In the genomic region with DNA sequence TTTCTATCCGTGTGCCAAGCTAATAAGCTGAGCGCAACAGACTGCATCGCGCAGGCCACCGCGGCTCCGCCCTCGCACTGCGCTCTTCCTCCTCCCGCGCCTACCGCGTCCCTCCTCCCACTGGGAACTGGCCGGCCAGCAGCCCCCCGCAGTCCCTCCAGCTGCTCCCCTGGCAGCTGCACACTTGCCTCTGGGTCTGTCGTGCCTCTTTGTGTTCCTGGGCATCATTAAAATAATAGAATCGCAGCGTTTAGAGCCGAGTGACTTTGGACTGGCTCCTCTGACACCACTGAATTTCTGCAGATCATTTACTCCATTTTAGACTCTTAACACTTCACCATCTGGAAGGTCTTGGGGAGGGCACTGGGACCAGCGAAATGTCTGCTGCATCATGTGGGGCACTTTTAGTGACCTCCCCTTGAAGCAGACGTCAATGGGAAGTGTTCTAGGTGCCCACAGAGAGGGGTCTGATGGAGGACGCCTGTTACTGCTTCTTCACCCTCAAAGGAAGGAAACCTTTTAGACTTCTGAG, we compare ENCODE assay signal across 8 cellular contexts. TPM values are rescaled to one million over a fixed set of nuclear protein-coding genes. Genes with fewer than 3 reads are reported as not detected.
DNase-seq lines count a peak whose midpoint lies in the region; ATAC-seq and TF ChIP-seq lines count a peak whose summit lies in the region.

No MANE protein-coding gene starts in this region.

- no peak overlapping the region for H3K27ac ChIP-seq in DOHH2 (ENCODE audit: low read depth, low read length)

- H3K79me2 ChIP-seq in DOHH2 (ENCODE audit: control insufficient read depth, low read length), result no peaks in the 10 kb centered on the region

- peaks cover 23% of the 10 kb centered on the region for H3K4me1 Mint-ChIP-seq in activated T-cell treated with anti-CD3 and anti-CD28 coated beads, Interleukin-2, amount 50 U/mL, for 24 hours (ENCODE audit: low read depth)

- H3K9me3 Mint-ChIP-seq in activated T-cell treated with anti-CD3 and anti-CD28 coated beads, Interleukin-2, amount 50 U/mL, for 24 hours, result peaks cover 6% of the 10 kb centered on the region

- no peak overlapping the region for H3K27ac Mint-ChIP-seq in activated T-cell treated with anti-CD3 and anti-CD28 coated beads, Interleukin-2, amount 50 U/mL, for 24 hours

- H3K9me2 ChIP-seq in DOHH2 (replicated peaks; ENCODE audit: control insufficient read depth, low read length), result no peaks in the 10 kb centered on the region

- no peaks in the 10 kb centered on the region for H3K36me3 ChIP-seq in DOHH2 (ENCODE audit: control insufficient read depth, low read length)
- H3K36me3 ChIP-seq in MG63, result no peaks in the 10 kb centered on the region

- no peaks in the 10 kb centered on the region for H4K20me1 ChIP-seq in DOHH2 (ENCODE audit: control insufficient read depth, insufficient read depth, low read depth, low read length)

- no peaks in the 10 kb centered on the region for H3K36me3 Mint-ChIP-seq in activated T-cell treated with anti-CD3 and anti-CD28 coated beads, Interleukin-2, amount 50 U/mL, for 24 hours (ENCODE audit: low read depth)

- H3F3A ChIP-seq in DOHH2 (ENCODE audit: control insufficient read depth, insufficient read depth), result no peaks in the 10 kb centered on the region

- H3K4me3 Mint-ChIP-seq in activated T-cell treated with anti-CD3 and anti-CD28 coated beads, Interleukin-2, amount 50 U/mL, for 24 hours, result peak overlapping the region; percentile 75

- peak overlapping the region; percentile 64 for H3K4me2 ChIP-seq in DOHH2 (ENCODE audit: low read length)

- peaks cover 14% of the 10 kb centered on the region for H3K4me1 ChIP-seq in DOHH2 (ENCODE audit: control insufficient read depth, low read length)

- peaks cover 4% of the 10 kb centered on the region for H3K27me3 Mint-ChIP-seq in activated T-cell treated with anti-CD3 and anti-CD28 coated beads, Interleukin-2, amount 50 U/mL, for 24 hours

- TF ChIP-seq CTCF in DOHH2 (IDR thresholded peaks at IDR 0.05; ENCODE audit: low read depth, low read length, poor library complexity, severe bottlenecking), result no peak

- peak; percentile 77 for ATAC-seq in GM21447 (IDR thresholded peaks at IDR 0.05; ENCODE audit: unreplicated experiment)
- ATAC-seq in GM21360 (IDR thresholded peaks at IDR 0.05; ENCODE audit: unreplicated experiment), result no peak

- DNase-seq in MG63 (peak; percentile 44), germinal center (ENCODE audit: low spot score) (peak; percentile 68), pons (ENCODE audit: low spot score) (peak; percentile 57), HPDE6-E6E7 (ENCODE audit: extremely low spot score) (no peak)
- peak; percentile 52 for DNase-seq in activated T-cell treated with anti-CD3 and anti-CD28 coated beads, Interleukin-2, amount 50 U/mL, for 24 hours

- H3K27me3 ChIP-seq in DOHH2 (ENCODE audit: control insufficient read depth, low read length), result peaks cover 5% of the 10 kb centered on the region; the same call in 1 of the 2 replicates
- H3K27me3 ChIP-seq in MG63, result no peaks in the 10 kb centered on the region

- H3K4me3 ChIP-seq in DOHH2 (ENCODE audit: low read length), result peak overlapping the region; percentile 62
- H3K4me3 ChIP-seq in MG63, result peak overlapping the region; percentile 45

- H3K9me3 ChIP-seq in DOHH2 (ENCODE audit: control insufficient read depth, insufficient read depth, low read length) (no peaks in the 10 kb centered on the region), MG63 (no peaks in the 10 kb centered on the region)

RNA-seq across cellular contexts. Expression of a gene that starts 20.9 kb away (rescaled TPM):
- 18.5 and 93.0 TPM in 2 replicates for total RNA-seq in MG63 (2014; rRNA removed; shearing (Covaris generic); ENCODE audit: low replicate concordance)
